10 cellular contexts compared by ENCODE assay signal in genomic region chr10:119700321-119700954, GRCh38. TPM values are rescaled to one million over a fixed set of nuclear protein-coding genes. Genes with fewer than 3 reads are reported as not detected.
DNase-seq lines count a peak whose midpoint lies in the region; ATAC-seq, FAIRE-seq and TF ChIP-seq lines count a peak whose summit lies in the region.
"Had no signal": no experiment of that assay in that cellular context is flagged by ENCODE, and none has a peak within 500 bp of the region (broad histone marks: within the 10 kb centered on the region; RNA-seq: fewer than 3 reads in every experiment).

No MANE protein-coding gene starts in this region.

- H3K27me3 ChIP-seq in WERI-Rb-1 (ENCODE audit: insufficient read depth, low read depth, severe bottlenecking) = no peaks in the 10 kb centered on the region

- peak overlapping the region; percentile 74 for H3K4me3 Mint-ChIP-seq in activated B cell treated with CpG ODN at 0.5 μM for 24 hours
- H3K4me3 Mint-ChIP-seq: activated CD4-positive, alpha-beta T cell treated with anti-CD3 and anti-CD28 coated beads, Interleukin-2, amount 10 ng/mL, durations not matched to agents 7 days and 5 days had no signal

- H3K36me3 ChIP-seq in WERI-Rb-1 = no peaks in the 10 kb centered on the region

- no peak for DNase-seq in activated B cell treated with CpG ODN at 0.5 μM for 24 hours
- DNase-seq in NCI-H2227 (lab: John Stamatoyannopoulos, UW; ENCODE audit: unreplicated experiment) = no peak
- DNase-seq in occipital lobe (lab: John Stamatoyannopoulos, UW) = no peak
- no peak for DNase-seq in D721Med (ENCODE audit: insufficient read length, low spot score)
- DNase-seq in WERI-Rb-1 = no peak
- DNase-seq: activated CD4-positive, alpha-beta T cell treated with anti-CD3 and anti-CD28 coated beads, Interleukin-2, amount 10 ng/mL, durations not matched to agents 7 days and 5 days had no signal

- no peak overlapping the region for H3K4me3 ChIP-seq in WERI-Rb-1 (ENCODE audit: low read depth, low read length)

- no peak for FAIRE-seq in D721Med (lab: Jason Lieb, UNC)

- CTCF ChIA-PET in activated B cell treated with CpG ODN at 0.5 μM for 24 hours (lab: Charles Lee) = interaction anchor here (0.9 to 2.3 kb wide), 2 partner anchors 13 to 50 kb away, joined by 4 to 9 read pairs; no protein-coding TSS in a partner anchor

- peak overlapping the region; percentile 97 for H3K27ac Mint-ChIP-seq in activated B cell treated with CpG ODN at 0.5 μM for 24 hours
- H3K27ac Mint-ChIP-seq: activated CD4-positive, alpha-beta T cell treated with anti-CD3 and anti-CD28 coated beads, Interleukin-2, amount 10 ng/mL, durations not matched to agents 7 days and 5 days had no signal

- no peaks in the 10 kb centered on the region for H3K27me3 Mint-ChIP-seq in activated B cell treated with CpG ODN at 0.5 μM for 24 hours
- H3K27me3 Mint-ChIP-seq: activated CD4-positive, alpha-beta T cell treated with anti-CD3 and anti-CD28 coated beads, Interleukin-2, amount 10 ng/mL, durations not matched to agents 7 days and 5 days had no signal

- H3K36me3 Mint-ChIP-seq in activated B cell treated with CpG ODN at 0.5 μM for 24 hours (ENCODE audit: low read depth) = peaks cover 2% of the 10 kb centered on the region

- intact Hi-C loops in activated B cell treated with CpG ODN at 0.5 μM for 24 hours (cut with micrococcal nuclease) = loop anchor here (1.0 to 5.0 kb wide), 5 partner anchors 9 to 183 kb away; partner anchors contain the start of gene BAG3

- ATAC-seq in GM18511 (IDR thresholded peaks at IDR 0.05; ENCODE audit: unreplicated experiment) (peak; percentile 54), GM21619 (IDR thresholded peaks at IDR 0.05; ENCODE audit: unreplicated experiment) (peak; percentile 46), HG03439 (IDR thresholded peaks at IDR 0.05; ENCODE audit: unreplicated experiment) (peak; percentile 54), activated B cell treated with CpG ODN at 0.5 μM for 24 hours (ENCODE audit: low read depth) (peak; percentile 51)
- ATAC-seq: Panc1 had no signal

- no peaks in the 10 kb centered on the region for H3K9me3 ChIP-seq in WERI-Rb-1 (ENCODE audit: severe bottlenecking)

- TF ChIP-seq CTCF in activated B cell treated with CpG ODN at 0.5 μM for 24 hours (IDR thresholded peaks at IDR 0.05) (no peak), D721Med (IDR thresholded peaks at IDR 0.05; ENCODE audit: insufficient read depth, missing control alignments) (no peak), WERI-Rb-1 (IDR thresholded peaks at IDR 0.05; ENCODE audit: low read depth, low read length) (no peak)

- H3K4me1 Mint-ChIP-seq in activated B cell treated with CpG ODN at 0.5 μM for 24 hours = peaks cover 80% of the 10 kb centered on the region

- POLR2A ChIA-PET in activated B cell treated with CpG ODN at 0.5 μM for 24 hours (lab: Charles Lee) = interaction anchor here (1.0 to 3.0 kb wide), 2 partner anchors 25 kb away, joined by 5 to 21 read pairs; partner anchors contain the start of gene INPP5F

- H3K27ac ChIP-seq in WERI-Rb-1 = no peak overlapping the region

- H3K9me3 Mint-ChIP-seq in activated B cell treated with CpG ODN at 0.5 μM for 24 hours = peaks cover 8% of the 10 kb centered on the region

RNA-seq across cellular contexts. Expression of gene INPP5F, which starts 25.4 kb away (rescaled TPM):
- total RNA-seq in activated B cell treated with CpG ODN at 0.5 μM for 24 hours = 45.9 and 53.5 TPM in 2 replicates
- total RNA-seq in occipital lobe = 166 TPM

RNA-seq across cellular contexts. Expression of gene BAG3, which starts 49.3 kb away (rescaled TPM):
- 4.3 and 4.7 TPM in 2 replicates for total RNA-seq in activated B cell treated with CpG ODN at 0.5 μM for 24 hours
- 0.78 TPM for total RNA-seq in occipital lobe
